In the genomic region with DNA sequence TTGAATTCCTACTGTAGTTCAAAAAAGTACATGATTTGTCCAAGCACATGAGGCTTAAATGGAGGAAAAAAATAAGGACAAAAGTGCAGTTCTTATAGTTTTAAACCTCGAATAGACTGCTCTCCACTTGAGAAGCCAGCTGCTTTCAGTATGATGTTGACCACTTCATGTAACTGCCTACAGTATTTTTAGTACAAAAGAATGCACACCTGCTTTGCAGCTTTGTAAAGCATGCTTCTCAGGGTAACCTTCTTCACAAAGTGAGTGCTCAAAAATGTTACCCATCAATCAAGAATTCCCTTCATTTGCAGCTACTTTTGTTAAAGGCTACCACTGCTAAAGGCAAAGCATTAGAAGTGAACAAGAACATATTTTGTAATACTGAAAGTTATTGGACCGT, we compare ENCODE assay signal across 23 cellular contexts.
"Had no signal": no experiment of that assay in that cellular context is flagged by ENCODE, and none has a peak within 500 bp of the region (broad histone marks: within the 10 kb centered on the region; RNA-seq: fewer than 3 reads in every experiment).

No MANE protein-coding gene starts in this region.

- DNase-seq: activated CD4-positive, alpha-beta memory T cell treated with anti-CD3 and anti-CD28 coated beads, Interleukin-2, amount 10 ng/mL, durations not matched to agents 7 days and 5 days; activated CD4-positive, alpha-beta T cell treated with anti-CD3 and anti-CD28 coated beads for 1 hour; activated CD4-positive, alpha-beta T cell treated with anti-CD3 and anti-CD28 coated beads, Interleukin-2, amount 10 ng/mL, durations not matched to agents 7 days and 5 days; activated effector memory CD4-positive, alpha-beta T cell treated with Interleukin-2 at 50 U/mL for 16 hours; activated naive CD4-positive, alpha-beta T cell treated with Interleukin-2 at 50 U/mL for 16 hours; aorta; body of pancreas; dermis blood vessel endothelial cell; effector CD4-positive, alpha-beta T cell; foreskin keratinocyte; heart right ventricle; midbrain; natural killer cell; occipital lobe; stimulated activated CD4-positive, alpha-beta T cell treated with anti-CD3 and anti-CD28 coated beads, Interleukin-15, amount 100 ng/mL, for 24 hours; stimulated activated CD4-positive, alpha-beta T cell treated with anti-CD3 and anti-CD28 coated beads, Interleukin-2, amount 100 ng/mL, for 24 hours; stimulated activated naive CD4-positive, alpha-beta T cell; tibial artery; upper lobe of right lung had no signal

- H2AFZ ChIP-seq: neural progenitor cell had no signal

- H3K9me3 ChIP-seq: body of pancreas, esophagus muscularis mucosa, heart right ventricle, right atrium auricular region, suprapubic skin, tibial artery, upper lobe of right lung had no signal

- H3K27me3 ChIP-seq: body of pancreas, esophagus muscularis mucosa, foreskin keratinocyte, heart right ventricle, neural progenitor cell, right atrium auricular region, suprapubic skin, tibial artery, upper lobe of right lung had no signal

- H3K27ac ChIP-seq: body of pancreas, esophagus muscularis mucosa, foreskin keratinocyte, heart right ventricle, neural progenitor cell, right atrium auricular region, suprapubic skin, tibial artery, upper lobe of right lung had no signal

- H3K36me3 ChIP-seq: esophagus muscularis mucosa, heart right ventricle, neural progenitor cell, right atrium auricular region, suprapubic skin, tibial artery, upper lobe of right lung had no signal

- H3K9ac ChIP-seq: neural progenitor cell had no signal

- H3K4me2 ChIP-seq: neural progenitor cell had no signal

- H3K4me3 ChIP-seq: body of pancreas, esophagus muscularis mucosa, heart right ventricle, neural progenitor cell, right atrium auricular region, suprapubic skin, tibial artery, upper lobe of right lung had no signal

- H3K4me1 ChIP-seq: body of pancreas, foreskin keratinocyte, heart right ventricle, right atrium auricular region, suprapubic skin, tibial artery, upper lobe of right lung had no signal
